ENCODE assay signal across 18 cellular contexts in genomic region chr20:19864130-19864529, GRCh38.
A peak's percentile ranks its signal among the peaks of the same experiment; 100 is the strongest.
DNase-seq lines count a peak whose midpoint lies in the region; ATAC-seq, FAIRE-seq and TF ChIP-seq lines count a peak whose summit lies in the region.
"Had no signal": no experiment of that assay in that cellular context is flagged by ENCODE, and none has a peak within 500 bp of the region (broad histone marks: within the 10 kb centered on the region; RNA-seq: fewer than 3 reads in every experiment).

No MANE protein-coding gene starts in this region.

- H3K27ac ChIP-seq in BLaER1 treated with 17β-estradiol and CSF1 and Interleukin-3, amounts not matched to agents 10 nM and 100 nM: no peak overlapping the region
- no peak overlapping the region for H3K27ac ChIP-seq in gastroesophageal sphincter
- H3K27ac ChIP-seq: C4-2B had no signal

- no peak for FAIRE-seq in RCC 7860 (lab: Jason Lieb, UNC)
- FAIRE-seq: GM19239, HTR-8/SVneo had no signal

- H3K9me3 ChIP-seq in BLaER1 treated with 17β-estradiol and CSF1 and Interleukin-3, amounts not matched to agents 10 nM and 100 nM (replicated peaks in 1 of 11): peaks cover 0 to 34% (median 7%) of the 10 kb centered on the region in 11 experiments; a peak in 11 of 22 replicates
- no peaks in the 10 kb centered on the region for H3K9me3 ChIP-seq in gastroesophageal sphincter
- H3K9me3 ChIP-seq: Caco-2, HAP-1 had no signal

- no peak for TF ChIP-seq POLR2A in gastroesophageal sphincter (IDR thresholded peaks at IDR 0.05)

- peak overlapping the region in 8 of 11 experiments; percentile 5 to 50 (median 24); a peak in 10 of 22 replicates for H3K4me2 ChIP-seq in BLaER1 treated with 17β-estradiol and CSF1 and Interleukin-3, amounts not matched to agents 10 nM and 100 nM

- TF ChIP-seq CTCF in fibroblast of mammary gland (conservative IDR thresholded peaks at IDR 0.05; ENCODE audit: control insufficient read depth, insufficient read depth, low read depth, low read length): no peak
- TF ChIP-seq CTCF in gastroesophageal sphincter (IDR thresholded peaks at IDR 0.05): no peak

- H3K9ac ChIP-seq in BLaER1 treated with 17β-estradiol and CSF1 and Interleukin-3, amounts not matched to agents 10 nM and 100 nM: no peak overlapping the region

- DNase-seq in M059J (ENCODE audit: low read depth) (peak; percentile 86), fibroblast of mammary gland (ENCODE audit: low read depth) (peak; percentile 15), renal cortical epithelial cell (ENCODE audit: low read depth) (peak; percentile 74), RCC 7860 (ENCODE audit: low spot score) (no peak)
- DNase-seq: Caco-2, DMS53, NCI-H1436, NCI-H2081, NCI-H510A treated with DMSO at 0.1 percent for 48 hours, RPMI8226, SIG-M5 had no signal

- WGBS in gastroesophageal sphincter (ENCODE audit: low coverage in 1 of 2), 2 donors: 6 to 83% methylated on average over 2 to 3 of the region's 3 CpGs

- no peak overlapping the region for H3K4me3 ChIP-seq in BLaER1 treated with 17β-estradiol and CSF1 and Interleukin-3, amounts not matched to agents 10 nM and 100 nM
- no peak overlapping the region for H3K4me3 ChIP-seq in fibroblast of mammary gland (ENCODE audit: control insufficient read depth, low read depth, low read length)
- H3K4me3 ChIP-seq in gastroesophageal sphincter: no peak overlapping the region
- H3K4me3 ChIP-seq: HAP-1 had no signal

- no peaks in the 10 kb centered on the region; a peak in 3 of 22 replicates for H3K36me3 ChIP-seq in BLaER1 treated with 17β-estradiol and CSF1 and Interleukin-3, amounts not matched to agents 10 nM and 100 nM
- H3K36me3 ChIP-seq in gastroesophageal sphincter: no peaks in the 10 kb centered on the region
- H3K36me3 ChIP-seq: HAP-1 had no signal

- no peak for ATAC-seq in GM21786 (IDR thresholded peaks at IDR 0.05; ENCODE audit: unreplicated experiment)
- no peak for ATAC-seq in gastroesophageal sphincter

- no peaks in the 10 kb centered on the region for H4K20me1 ChIP-seq in BLaER1 treated with 17β-estradiol and CSF1 and Interleukin-3, amounts not matched to agents 10 nM and 100 nM

- TF ChIP-seq EP300 in gastroesophageal sphincter (IDR thresholded peaks at IDR 0.05): no peak

- no peaks in the 10 kb centered on the region for H3K27me3 ChIP-seq in BLaER1 treated with 17β-estradiol and CSF1 and Interleukin-3, amounts not matched to agents 10 nM and 100 nM
- H3K27me3 ChIP-seq in gastroesophageal sphincter: no peaks in the 10 kb centered on the region

- H3K4me1 ChIP-seq in BLaER1 treated with 17β-estradiol and CSF1 and Interleukin-3, amounts not matched to agents 10 nM and 100 nM: peaks cover 16 to 31% (median 22%) of the 10 kb centered on the region in 10 experiments
- peaks cover 0 to 10% (median 0%) of the 10 kb centered on the region in 3 donors for H3K4me1 ChIP-seq in gastroesophageal sphincter
- H3K4me1 ChIP-seq: HAP-1 had no signal
